In the genomic region with DNA sequence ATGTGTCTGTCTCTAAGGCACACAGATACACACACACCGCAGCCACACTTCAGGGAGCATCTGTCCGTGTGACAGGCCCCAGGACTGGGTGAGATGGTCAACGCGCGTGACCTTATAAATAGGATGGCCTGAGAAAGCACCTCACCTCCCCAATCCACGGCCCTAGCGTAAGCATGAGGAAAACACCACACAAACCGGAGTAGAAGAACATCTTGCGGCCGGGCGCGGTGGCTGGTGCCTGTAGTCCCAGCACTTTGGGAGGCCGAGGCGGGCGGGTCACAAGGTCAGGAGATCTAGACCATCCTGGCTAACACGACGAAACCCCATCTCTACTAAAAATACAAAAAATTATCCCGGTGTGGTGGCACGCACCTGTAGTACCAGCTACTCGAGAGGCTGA, we compare ENCODE assay signal across 10 cellular contexts. TPM values are rescaled to one million over a fixed set of nuclear protein-coding genes. Genes with fewer than 3 reads are reported as not detected.
DNase-seq lines count a peak whose midpoint lies in the region; ATAC-seq and TF ChIP-seq lines count a peak whose summit lies in the region.
"Had no signal": no experiment of that assay in that cellular context is flagged by ENCODE, and none has a peak within 500 bp of the region (broad histone marks: within the 10 kb centered on the region; RNA-seq: fewer than 3 reads in every experiment).

No MANE protein-coding gene starts in this region.

- TF ChIP-seq CTCF in RWPE1 (conservative IDR thresholded peaks at IDR 0.05; ENCODE audit: low read depth) (no peak), endodermal cell (conservative IDR thresholded peaks at IDR 0.05) (no peak), progenitor cell of endocrine pancreas (IDR thresholded peaks at IDR 0.05; ENCODE audit: unreplicated experiment) (no peak), colonic mucosa (IDR thresholded peaks at IDR 0.05) (no peak)

- H3K27me3 Mint-ChIP-seq in activated T-cell treated with anti-CD3 and anti-CD28 coated beads, Interleukin-2, amount 50 U/mL, for 24 hours, result no peaks in the 10 kb centered on the region
- peaks cover 6% of the 10 kb centered on the region for H3K27me3 Mint-ChIP-seq in endodermal cell (ENCODE audit: insufficient read depth)
- H3K27me3 Mint-ChIP-seq in progenitor cell of endocrine pancreas, result no peaks in the 10 kb centered on the region

- peak overlapping the region; percentile 89 for H3K27ac Mint-ChIP-seq in activated T-cell treated with anti-CD3 and anti-CD28 coated beads, Interleukin-2, amount 50 U/mL, for 24 hours
- H3K27ac Mint-ChIP-seq in endodermal cell (no peak overlapping the region), progenitor cell of endocrine pancreas (peak overlapping the region; percentile 88)

- H3K4me3 ChIP-seq in endodermal cell (ENCODE audit: low read length) (peak overlapping the region; percentile 85), colonic mucosa (no peak overlapping the region)

- CTCF ChIA-PET in RWPE1 (lab: Yijun Ruan, JAX), result interaction anchor here (0.6 kb wide), 1 partner anchor 57 kb away, joined by 4 read pairs; no protein-coding TSS in a partner anchor

- peaks cover 42% of the 10 kb centered on the region for H3K36me3 Mint-ChIP-seq in activated T-cell treated with anti-CD3 and anti-CD28 coated beads, Interleukin-2, amount 50 U/mL, for 24 hours (ENCODE audit: low read depth)
- H3K36me3 Mint-ChIP-seq in endodermal cell (ENCODE audit: low read depth) (peaks cover 13% of the 10 kb centered on the region), progenitor cell of endocrine pancreas (ENCODE audit: insufficient read depth) (peaks cover 7% of the 10 kb centered on the region)

- POLR2A ChIA-PET in RWPE1 (lab: Yijun Ruan, JAX; ENCODE audit: low non-redundant PET), result no interaction called here

- peaks cover 2% of the 10 kb centered on the region for H3K9me3 Mint-ChIP-seq in activated T-cell treated with anti-CD3 and anti-CD28 coated beads, Interleukin-2, amount 50 U/mL, for 24 hours
- peaks cover 5% of the 10 kb centered on the region for H3K9me3 Mint-ChIP-seq in endodermal cell
- peaks cover 3% of the 10 kb centered on the region for H3K9me3 Mint-ChIP-seq in progenitor cell of endocrine pancreas (ENCODE audit: low read depth)

- H3K27me3 ChIP-seq in endodermal cell (ENCODE audit: control insufficient read depth, insufficient read depth, low read length, poor library complexity, severe bottlenecking) (no peaks in the 10 kb centered on the region), colonic mucosa (no peaks in the 10 kb centered on the region)
- H3K27me3 ChIP-seq: gastroesophageal sphincter, sigmoid colon had no signal

- WGBS in endodermal cell (ENCODE audit: insufficient coverage in 1 of 2, insufficient read length in 1 of 2), 2 experiments, result 97 to 100% methylated on average over 12 to 20 of the region's 20 CpGs

- in situ Hi-C loops in ACHN (cut with HindIII; ENCODE audit: low pct_ligation_motif_present, low pct_unique_long_range_greater_than_20kb, low sequenced_read_pairs), result no loop called here

- no peak for DNase-seq in activated T-cell treated with anti-CD3 and anti-CD28 coated beads, Interleukin-2, amount 50 U/mL, for 24 hours
- DNase-seq in activated T-cell treated with anti-CD3 and anti-CD28 coated beads, Interleukin-2, amount 50 U/mL, for 1 hour, result no peak
- DNase-seq in RWPE1 (ENCODE audit: low spot score) (no peak), endodermal cell (no peak), progenitor cell of endocrine pancreas (ENCODE audit: low spot score, unreplicated experiment) (no peak), ACHN (no peak), colonic mucosa (no peak)
- DNase-seq: sigmoid colon had no signal

- H3K4me3 Mint-ChIP-seq in activated T-cell treated with anti-CD3 and anti-CD28 coated beads, Interleukin-2, amount 50 U/mL, for 24 hours, result peak overlapping the region; percentile 87
- H3K4me3 Mint-ChIP-seq in endodermal cell (peak overlapping the region; percentile 70), progenitor cell of endocrine pancreas (ENCODE audit: low read depth) (peak overlapping the region; percentile 78)

- H3K27ac ChIP-seq in RWPE1 (peak overlapping the region; percentile 96; the same call in 1 of the 2 replicates), endodermal cell (ENCODE audit: low read depth, low read length) (no peak overlapping the region), colonic mucosa (no peak overlapping the region)

- ATAC-seq in HG02678 (IDR thresholded peaks at IDR 0.05; ENCODE audit: unreplicated experiment), result no peak
- ATAC-seq: gastroesophageal sphincter had no signal

- H3K9me3 ChIP-seq in endodermal cell (ENCODE audit: control insufficient read depth, low read length) (no peaks in the 10 kb centered on the region), colonic mucosa (no peaks in the 10 kb centered on the region)
- H3K9me3 ChIP-seq: sigmoid colon had no signal

- intact Hi-C loops in colonic mucosa (cut with DNase I), result loop anchor here (5.0 kb wide), 1 partner anchor 49 kb away; a partner anchor contains a TSS

- H3K4me1 ChIP-seq in endodermal cell (ENCODE audit: control insufficient read depth, insufficient read depth, low read length) (no peaks in the 10 kb centered on the region), colonic mucosa (no peaks in the 10 kb centered on the region)

- H3K4me1 Mint-ChIP-seq in activated T-cell treated with anti-CD3 and anti-CD28 coated beads, Interleukin-2, amount 50 U/mL, for 24 hours (ENCODE audit: low read depth), result peaks cover 44% of the 10 kb centered on the region
- H3K4me1 Mint-ChIP-seq in endodermal cell (peaks cover 3% of the 10 kb centered on the region), progenitor cell of endocrine pancreas (ENCODE audit: low read depth) (peaks cover 4% of the 10 kb centered on the region)

- no peak overlapping the region for H3K9ac ChIP-seq in endodermal cell (ENCODE audit: extremely low read depth, low read length, poor library complexity, severe bottlenecking)
- H3K9ac ChIP-seq in colonic mucosa (ENCODE audit: low read depth in 2 of 2, low read length in 2 of 2), result no peak overlapping the region

- H3K36me3 ChIP-seq in endodermal cell (ENCODE audit: control insufficient read depth, insufficient read depth, low read length), result no peaks in the 10 kb centered on the region
- no peaks in the 10 kb centered on the region for H3K36me3 ChIP-seq in colonic mucosa
- H3K36me3 ChIP-seq: gastroesophageal sphincter, sigmoid colon had no signal

RNA-seq across cellular contexts. Expression of a gene that starts 1.6 kb away (rescaled TPM):
- total RNA-seq in endodermal cell (10 to 100 TPM; 18.5 to 18.7 TPM), progenitor cell of endocrine pancreas (18.1 and 20.2 TPM in 2 replicates), colonic mucosa (10 to 100 TPM; 12.2 to 22.4 TPM)
- 11.0 TPM for polyA plus RNA-seq in endodermal cell (2013, experiment 1 of 2)
- 11.0 TPM for polyA plus RNA-seq in endodermal cell (2013, experiment 2 of 2)

RNA-seq across cellular contexts. Expression of a gene that starts 50.5 kb away (rescaled TPM):
- 10 to 100 TPM; 57.0 to 58.3 TPM for total RNA-seq in endodermal cell
- 48.5 TPM for polyA plus RNA-seq in endodermal cell (2013, experiment 1 of 2)
- polyA plus RNA-seq in endodermal cell (2013, experiment 2 of 2), result 43.7 TPM
- 34.3 and 42.0 TPM in 2 replicates for total RNA-seq in progenitor cell of endocrine pancreas
- 10 to 100 TPM; 72.2 to 99.5 TPM for total RNA-seq in colonic mucosa
